ENCODE assay signal across 13 cellular contexts in the genomic region with DNA sequence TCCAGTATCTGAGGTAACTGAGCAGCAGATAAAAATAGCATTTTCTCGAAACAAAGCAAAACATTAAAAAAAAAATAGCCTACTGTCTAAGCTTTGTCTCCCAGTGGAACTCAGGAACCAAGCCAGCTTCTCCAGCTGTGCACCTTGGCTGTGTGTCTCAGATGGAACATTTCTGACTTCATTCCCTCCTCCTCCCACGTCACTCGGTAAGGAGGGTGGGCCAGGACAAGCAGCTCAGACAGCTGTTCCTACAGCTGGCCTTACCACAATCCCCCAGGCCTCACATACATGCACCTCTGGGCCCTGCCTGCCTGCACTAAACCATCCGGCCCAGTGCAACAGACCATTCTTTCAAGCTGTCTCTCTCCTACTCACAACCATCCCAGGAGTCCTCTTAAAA.
DNase-seq lines count a peak whose midpoint lies in the region; ATAC-seq, FAIRE-seq and TF ChIP-seq lines count a peak whose summit lies in the region.
"Had no signal": no experiment of that assay in that cellular context is flagged by ENCODE, and none has a peak within 500 bp of the region (broad histone marks: within the 10 kb centered on the region; RNA-seq: fewer than 3 reads in every experiment).

No MANE protein-coding gene starts in this region.

- peak overlapping the region; percentile 22 for H3K27ac ChIP-seq in right cardiac atrium (ENCODE audit: low read length)
- H3K27ac ChIP-seq: breast epithelium had no signal

- H3K4me3 Mint-ChIP-seq in activated CD8-positive, alpha-beta T cell treated with anti-CD3 and anti-CD28 coated beads, Interleukin-2, amount 10 ng/mL, durations not matched to agents 7 days and 5 days = no peak overlapping the region
- H3K4me3 Mint-ChIP-seq: naive B cell had no signal

- H3K9me3 ChIP-seq in right cardiac atrium (ENCODE audit: control insufficient read depth, low read length) = no peaks in the 10 kb centered on the region

- H3K4me1 Mint-ChIP-seq in activated CD8-positive, alpha-beta T cell treated with anti-CD3 and anti-CD28 coated beads, Interleukin-2, amount 10 ng/mL, durations not matched to agents 7 days and 5 days (ENCODE audit: low read depth) = no peaks in the 10 kb centered on the region
- H3K4me1 Mint-ChIP-seq: naive B cell had no signal

- TF ChIP-seq CTCF in bronchial epithelial cell (IDR thresholded peaks at IDR 0.05; ENCODE audit: insufficient read depth, low read length, severe bottlenecking) = no peak

- CTCF ChIA-PET in activated CD8-positive, alpha-beta T cell treated with anti-CD3 and anti-CD28 coated beads, Interleukin-2, amount 10 ng/mL, durations not matched to agents 7 days and 5 days (lab: Charles Lee) = no interaction called here

- intact Hi-C loops in right cardiac atrium (cut with DNase I) = no loop called here
- intact Hi-C loops in posterior cingulate gyrus (cut with DNase I) = no loop called here

- POLR2A ChIA-PET in activated CD8-positive, alpha-beta T cell treated with anti-CD3 and anti-CD28 coated beads, Interleukin-2, amount 10 ng/mL, durations not matched to agents 7 days and 5 days (lab: Charles Lee) = no interaction called here

- no peak overlapping the region for H3K27ac Mint-ChIP-seq in activated CD8-positive, alpha-beta T cell treated with anti-CD3 and anti-CD28 coated beads, Interleukin-2, amount 10 ng/mL, durations not matched to agents 7 days and 5 days
- H3K27ac Mint-ChIP-seq: naive B cell had no signal

- H3K36me3 Mint-ChIP-seq in activated CD8-positive, alpha-beta T cell treated with anti-CD3 and anti-CD28 coated beads, Interleukin-2, amount 10 ng/mL, durations not matched to agents 7 days and 5 days (ENCODE audit: low read depth) = no peaks in the 10 kb centered on the region

- no peaks in the 10 kb centered on the region for H3K4me1 ChIP-seq in right cardiac atrium (ENCODE audit: control insufficient read depth, insufficient read depth, low read length)
- H3K4me1 ChIP-seq: breast epithelium had no signal

- no peaks in the 10 kb centered on the region for H3K27me3 Mint-ChIP-seq in activated CD8-positive, alpha-beta T cell treated with anti-CD3 and anti-CD28 coated beads, Interleukin-2, amount 10 ng/mL, durations not matched to agents 7 days and 5 days (ENCODE audit: low read depth)

- DNase-seq in AG08396 (ENCODE audit: low spot score) (peak; percentile 8), bronchial epithelial cell (ENCODE audit: low read depth) (no peak), right cardiac atrium (peak; percentile 86 to 91 (median 88)), posterior cingulate gyrus (peak in 8 of 10 donors; percentile 18 to 86 (median 45)), NCI-H1092 treated with DMSO at 0.1 percent for 48 hours (lab: John Stamatoyannopoulos, UW) (no peak)
- DNase-seq in stimulated activated CD4-positive, alpha-beta T cell treated with anti-CD3 and anti-CD28 coated beads, Interleukin-2, amount 100 ng/mL, for 48 hours = no peak
- DNase-seq in activated CD8-positive, alpha-beta T cell treated with anti-CD3 and anti-CD28 coated beads, Interleukin-2, amount 10 ng/mL, durations not matched to agents 7 days and 5 days = no peak
- DNase-seq: EL, glutamatergic neuron, naive B cell, NCI-H1436 had no signal

- FAIRE-seq in bronchial epithelial cell (lab: Jason Lieb, UNC) = peak; percentile 13

- WGBS in right cardiac atrium = 34% methylated on average over 4 of the region's 4 CpGs

- H3K9me3 Mint-ChIP-seq in activated CD8-positive, alpha-beta T cell treated with anti-CD3 and anti-CD28 coated beads, Interleukin-2, amount 10 ng/mL, durations not matched to agents 7 days and 5 days (ENCODE audit: insufficient read depth) = no peaks in the 10 kb centered on the region

- ATAC-seq in right cardiac atrium = peak; percentile 96 to 98
- no peak for ATAC-seq in HG03139 (IDR thresholded peaks at IDR 0.05; ENCODE audit: unreplicated experiment)
- ATAC-seq in activated CD8-positive, alpha-beta T cell treated with anti-CD3 and anti-CD28 coated beads, Interleukin-2, amount 10 ng/mL, durations not matched to agents 7 days and 5 days = no peak

- no peaks in the 10 kb centered on the region for H3K36me3 ChIP-seq in bronchial epithelial cell (ENCODE audit: control insufficient read depth, insufficient read depth, low read length)
- H3K36me3 ChIP-seq: breast epithelium had no signal

- no peaks in the 10 kb centered on the region for H3K27me3 ChIP-seq in bronchial epithelial cell (ENCODE audit: control insufficient read depth, insufficient read depth, low read length)
- H3K27me3 ChIP-seq in right cardiac atrium (ENCODE audit: control insufficient read depth, insufficient read depth) = no peaks in the 10 kb centered on the region
- H3K27me3 ChIP-seq: breast epithelium had no signal

- H3K4me3 ChIP-seq in bronchial epithelial cell (ENCODE audit: low read depth, low read length) (no peak overlapping the region), right cardiac atrium (ENCODE audit: low read length) (no peak overlapping the region)
- H3K4me3 ChIP-seq: breast epithelium had no signal

Comparison
In these comparisons a context has a peak if more than half of its experiments do, and no peak if none do; other contexts are left out.
1. DNase-seq: peak in AG08396 (single experiment), right cardiac atrium (3 of 3) and posterior cingulate gyrus (8 of 10); none in bronchial epithelial cell (single experiment), stimulated activated CD4-positive, alpha-beta T cell treated with anti-CD3 and anti-CD28 coated beads, Interleukin-2, amount 100 ng/mL, for 48 hours (0 of 2), NCI-H1092 treated with DMSO at 0.1 percent for 48 hours (single experiment) and activated CD8-positive, alpha-beta T cell treated with anti-CD3 and anti-CD28 coated beads, Interleukin-2, amount 10 ng/mL, durations not matched to agents 7 days and 5 days (single experiment).
2. ATAC-seq: peak in right cardiac atrium (2 of 2); none in HG03139 (single experiment) and activated CD8-positive, alpha-beta T cell treated with anti-CD3 and anti-CD28 coated beads, Interleukin-2, amount 10 ng/mL, durations not matched to agents 7 days and 5 days (single experiment).